25 cellular contexts compared by ENCODE assay signal in the genomic region with DNA sequence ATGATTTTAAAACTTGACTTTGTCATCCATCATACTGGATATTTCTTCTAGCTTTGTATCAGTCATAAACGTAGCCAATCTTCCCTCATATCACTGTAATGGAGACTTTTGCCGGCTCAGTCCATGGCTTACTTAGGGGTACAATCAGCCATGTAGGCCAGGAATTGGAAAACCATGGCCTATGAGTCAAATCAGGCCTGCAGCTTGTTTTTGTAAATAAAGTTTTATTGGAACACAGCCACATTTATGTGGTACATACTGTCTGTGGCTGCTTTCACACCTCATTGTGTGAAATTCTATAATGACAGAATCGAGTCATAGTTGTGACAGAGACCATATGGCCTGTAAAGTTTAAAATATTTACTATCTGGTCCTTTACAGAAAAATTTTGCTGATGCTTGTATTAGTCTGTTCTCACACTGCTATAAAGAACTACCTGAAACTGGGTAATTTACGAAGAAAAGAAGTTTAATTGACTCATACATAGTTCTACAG.
DNase-seq lines count a peak whose midpoint lies in the region; ATAC-seq, FAIRE-seq and TF ChIP-seq lines count a peak whose summit lies in the region.
"Had no signal": no experiment of that assay in that cellular context is flagged by ENCODE, and none has a peak within 500 bp of the region (broad histone marks: within the 10 kb centered on the region; RNA-seq: fewer than 3 reads in every experiment).

No MANE protein-coding gene starts in this region.

- ATAC-seq in K562, result no peak
- peak in 1 of 3 donors; percentile 32 for ATAC-seq in natural killer cell
- no peak for ATAC-seq in GM19467 (IDR thresholded peaks at IDR 0.05; ENCODE audit: unreplicated experiment)
- no peak for ATAC-seq in Right ventricle myocardium inferior
- ATAC-seq: A549 had no signal

- intact Hi-C loops in K562 (cut with micrococcal nuclease), result no loop called here
- intact Hi-C loops in natural killer cell (cut with micrococcal nuclease), result no loop called here
- intact Hi-C loops in Right ventricle myocardium inferior (cut with DNase I), result no loop called here

- H4K20me1 ChIP-seq in BLaER1 treated with 17β-estradiol and CSF1 and Interleukin-3, amounts not matched to agents 10 nM and 100 nM, result no peaks in the 10 kb centered on the region
- no peaks in the 10 kb centered on the region for H4K20me1 ChIP-seq in K562 (replicated peaks; ENCODE audit: control insufficient read depth, insufficient read depth, low read length)

- no peak overlapping the region for H2AFZ ChIP-seq in K562 (ENCODE audit: low read depth, low read length)

- peak overlapping the region; percentile 23 to 56 for H3K27ac Mint-ChIP-seq in natural killer cell
- H3K27ac Mint-ChIP-seq: B cell; CD14-positive monocyte; CD4-positive, alpha-beta memory T cell; CD4-positive, CD25-positive, alpha-beta regulatory T cell had no signal

- H3K9me3 ChIP-seq in BLaER1 treated with 17β-estradiol and CSF1 and Interleukin-3, amounts not matched to agents 10 nM and 100 nM (replicated peaks in 1 of 11), result peaks cover 7 to 29% (median 13%) of the 10 kb centered on the region in 11 experiments; a peak in 17 of 22 replicates
- no peaks in the 10 kb centered on the region for H3K9me3 ChIP-seq in K562 (replicated peaks; ENCODE audit: control insufficient read depth, insufficient read depth, low read depth, low read length)
- H3K9me3 ChIP-seq: A549 had no signal

- H3K9me1 ChIP-seq in K562 (ENCODE audit: control insufficient read depth, insufficient read depth, low read length), result no peaks in the 10 kb centered on the region

- no peak for TF ChIP-seq RAD21 in K562 (CRISPR knock-in tag; conservative IDR thresholded peaks at IDR 0.05 in 1 of 2, IDR thresholded peaks at IDR 0.05 in 1 of 2)

- no peak overlapping the region for H3K9ac ChIP-seq in BLaER1 treated with 17β-estradiol and CSF1 and Interleukin-3, amounts not matched to agents 10 nM and 100 nM
- no peak overlapping the region for H3K9ac ChIP-seq in K562 (ENCODE audit: insufficient read depth in 1 of 2, low read depth in 2 of 2, low read length in 2 of 2)

- no peak for TF ChIP-seq EP300 in K562 (IDR thresholded peaks at IDR 0.05; ENCODE audit: low read length)

- peaks cover 12% of the 10 kb centered on the region for H3K36me3 Mint-ChIP-seq in natural killer cell
- H3K36me3 Mint-ChIP-seq: CD14-positive monocyte; CD4-positive, alpha-beta memory T cell; CD4-positive, CD25-positive, alpha-beta regulatory T cell; CD8-positive, alpha-beta memory T cell had no signal

- POLR2A ChIA-PET in K562 (lab: Yijun Ruan, JAX), result no interaction called here

- WGBS in K562 (ENCODE audit: insufficient coverage, low coverage, missing lambda C conversion rate), result 0% methylated on average over 4 of the region's 4 CpGs

- H3K4me1 Mint-ChIP-seq in natural killer cell, result peaks cover 8 to 13% of the 10 kb centered on the region in 2 donors
- H3K4me1 Mint-ChIP-seq: B cell; CD14-positive monocyte; CD4-positive, alpha-beta memory T cell; CD4-positive, CD25-positive, alpha-beta regulatory T cell had no signal

- TF ChIP-seq POLR2A in K562 (conservative IDR thresholded peaks at IDR 0.05), result no peak

- peaks cover 0 to 2% of the 10 kb centered on the region in 2 donors for H3K9me3 Mint-ChIP-seq in natural killer cell

- peaks cover 0 to 9% (median 5%) of the 10 kb centered on the region in 10 experiments; a peak in 7 of 20 replicates for H3K4me1 ChIP-seq in BLaER1 treated with 17β-estradiol and CSF1 and Interleukin-3, amounts not matched to agents 10 nM and 100 nM
- no peaks in the 10 kb centered on the region for H3K4me1 ChIP-seq in K562 (replicated peaks in 1 of 2; ENCODE audit: control insufficient read depth in 2 of 2, insufficient read depth in 2 of 2, low read length in 2 of 2)
- H3K4me1 ChIP-seq: A549 had no signal

- FAIRE-seq in K562 (lab: Jason Lieb, UNC), result no peak
- FAIRE-seq: A549, GM12891, GM19239 had no signal

- peaks cover 4 to 7% of the 10 kb centered on the region in 2 donors for H3K27me3 Mint-ChIP-seq in natural killer cell (ENCODE audit: low read depth in 2 of 2)
- H3K27me3 Mint-ChIP-seq: B cell; CD4-positive, CD25-positive, alpha-beta regulatory T cell had no signal

- H3K27me3 ChIP-seq in BLaER1 treated with 17β-estradiol and CSF1 and Interleukin-3, amounts not matched to agents 10 nM and 100 nM, result no peaks in the 10 kb centered on the region
- no peaks in the 10 kb centered on the region for H3K27me3 ChIP-seq in K562 (ENCODE audit: control insufficient read depth in 2 of 2, insufficient read depth in 2 of 2, low read length in 2 of 2)

- BruUV-seq in K562 (replicated peaks; lab: Mats Ljungman, UMichigan), result no TSS peak

- TF ChIP-seq CTCF in K562 (IDR thresholded peaks at IDR 0.05 in 2 of 3, conservative IDR thresholded peaks at IDR 0.05 in 1 of 3; ENCODE audit: insufficient read depth in 2 of 3, low read depth in 1 of 3, low read length in 3 of 3) (no peak), natural killer cell (IDR thresholded peaks at IDR 0.05) (no peak)

- H3K4me2 ChIP-seq in BLaER1 treated with 17β-estradiol and CSF1 and Interleukin-3, amounts not matched to agents 10 nM and 100 nM, result peak overlapping the region in 8 of 11 experiments; percentile 1 to 27 (median 7); a peak in 6 of 22 replicates
- H3K4me2 ChIP-seq in K562 (ENCODE audit: insufficient read depth, low read length), result no peak overlapping the region
- H3K4me2 ChIP-seq: A549 had no signal

- in situ Hi-C loops in K562 (cut with MboI), result no loop called here

- no peaks in the 10 kb centered on the region for H3K79me2 ChIP-seq in K562 (ENCODE audit: control insufficient read depth, insufficient read depth, low read length)

- no peaks in the 10 kb centered on the region for H3K36me3 ChIP-seq in BLaER1 treated with 17β-estradiol and CSF1 and Interleukin-3, amounts not matched to agents 10 nM and 100 nM
- no peaks in the 10 kb centered on the region for H3K36me3 ChIP-seq in K562 (ENCODE audit: control insufficient read depth, insufficient read depth, low read length)

- H3K4me3 ChIP-seq in BLaER1 treated with 17β-estradiol and CSF1 and Interleukin-3, amounts not matched to agents 10 nM and 100 nM, result no peak overlapping the region
- H3K4me3 ChIP-seq in K562, result no peak overlapping the region
- H3K4me3 ChIP-seq: A549 had no signal

- no peak overlapping the region for H3K4me3 Mint-ChIP-seq in natural killer cell
- H3K4me3 Mint-ChIP-seq: B cell; CD14-positive monocyte; CD4-positive, alpha-beta memory T cell; CD4-positive, CD25-positive, alpha-beta regulatory T cell; CD8-positive, alpha-beta memory T cell had no signal

- no peak overlapping the region for H3K27ac ChIP-seq in BLaER1 treated with 17β-estradiol and CSF1 and Interleukin-3, amounts not matched to agents 10 nM and 100 nM
- no peak overlapping the region for H3K27ac ChIP-seq in K562 (ENCODE audit: extremely low read depth, low read depth, low read length)
- H3K27ac ChIP-seq: 22Rv1, A549 had no signal

- DNase-seq in K562 (ENCODE audit: extremely low read depth in 1 of 4, low spot score in 3 of 4), result no peak
- no peak for DNase-seq in natural killer cell
- DNase-seq in NCI-H1436 treated with DMSO at 0.1 percent for 48 hours (lab: John Stamatoyannopoulos, UW), result no peak
- DNase-seq in Right ventricle myocardium inferior (ENCODE audit: missing footprints), result no peak
- DNase-seq: AML-193; C1 segment of cervical spinal cord; CD4-positive, alpha-beta memory T cell; CD4-positive, CD25-positive, alpha-beta regulatory T cell; CD8-positive, alpha-beta memory T cell; COR-L47; DMS 273 treated with DMSO at 0.1 percent for 48 hours; DMS153; DMS53; DMS79; DND-41; EL; GDM1 had no signal

- CTCF ChIA-PET in K562 (lab: Yijun Ruan, JAX; ENCODE audit: low intra/inter-chr PET ratio), result no interaction called here

TF ChIP-seq in K562, 482 proteins besides CTCF, POLR2A, EP300 and RAD21 (continues in another document):
- TF ChIP-seq, protein P1, sequence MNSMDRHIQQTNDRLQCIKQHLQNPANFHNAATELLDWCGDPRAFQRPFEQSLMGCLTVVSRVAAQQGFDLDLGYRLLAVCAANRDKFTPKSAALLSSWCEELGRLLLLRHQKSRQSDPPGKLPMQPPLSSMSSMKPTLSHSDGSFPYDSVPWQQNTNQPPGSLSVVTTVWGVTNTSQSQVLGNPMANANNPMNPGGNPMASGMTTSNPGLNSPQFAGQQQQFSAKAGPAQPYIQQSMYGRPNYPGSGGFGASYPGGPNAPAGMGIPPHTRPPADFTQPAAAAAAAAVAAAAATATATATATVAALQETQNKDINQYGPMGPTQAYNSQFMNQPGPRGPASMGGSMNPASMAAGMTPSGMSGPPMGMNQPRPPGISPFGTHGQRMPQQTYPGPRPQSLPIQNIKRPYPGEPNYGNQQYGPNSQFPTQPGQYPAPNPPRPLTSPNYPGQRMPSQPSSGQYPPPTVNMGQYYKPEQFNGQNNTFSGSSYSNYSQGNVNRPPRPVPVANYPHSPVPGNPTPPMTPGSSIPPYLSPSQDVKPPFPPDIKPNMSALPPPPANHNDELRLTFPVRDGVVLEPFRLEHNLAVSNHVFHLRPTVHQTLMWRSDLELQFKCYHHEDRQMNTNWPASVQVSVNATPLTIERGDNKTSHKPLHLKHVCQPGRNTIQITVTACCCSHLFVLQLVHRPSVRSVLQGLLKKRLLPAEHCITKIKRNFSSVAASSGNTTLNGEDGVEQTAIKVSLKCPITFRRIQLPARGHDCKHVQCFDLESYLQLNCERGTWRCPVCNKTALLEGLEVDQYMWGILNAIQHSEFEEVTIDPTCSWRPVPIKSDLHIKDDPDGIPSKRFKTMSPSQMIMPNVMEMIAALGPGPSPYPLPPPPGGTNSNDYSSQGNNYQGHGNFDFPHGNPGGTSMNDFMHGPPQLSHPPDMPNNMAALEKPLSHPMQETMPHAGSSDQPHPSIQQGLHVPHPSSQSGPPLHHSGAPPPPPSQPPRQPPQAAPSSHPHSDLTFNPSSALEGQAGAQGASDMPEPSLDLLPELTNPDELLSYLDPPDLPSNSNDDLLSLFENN (IDR thresholded peaks at IDR 0.05; ENCODE audit: low read depth in 2 of 2, low read length in 2 of 2), result no peak
